9 cellular contexts compared by ENCODE assay signal in genomic region chr12:106840217-106840616, GRCh38.
A peak's percentile ranks its signal among the peaks of the same experiment; 100 is the strongest.
DNase-seq lines count a peak whose midpoint lies in the region; ATAC-seq, FAIRE-seq and TF ChIP-seq lines count a peak whose summit lies in the region.
"Had no signal": no experiment of that assay in that cellular context is flagged by ENCODE, and none has a peak within 500 bp of the region (broad histone marks: within the 10 kb centered on the region; RNA-seq: fewer than 3 reads in every experiment).

No MANE protein-coding gene starts in this region.

- TF ChIP-seq CTCF in PC-3 (conservative IDR thresholded peaks at IDR 0.05; ENCODE audit: low read depth, low read length) (no peak), foreskin fibroblast (IDR thresholded peaks at IDR 0.05; ENCODE audit: low read depth, low read length) (no peak), sigmoid colon (IDR thresholded peaks at IDR 0.05) (no peak)

- BruUV-seq in PC-3 (replicated peaks; lab: Mats Ljungman, UMichigan): no TSS peak

- no peak overlapping the region for H3K4me3 ChIP-seq in H7 (ENCODE audit: insufficient read depth, low read depth, low read length)
- no peak overlapping the region for H3K4me3 ChIP-seq in PC-3 (ENCODE audit: low read length)
- no peak overlapping the region for H3K4me3 ChIP-seq in foreskin fibroblast (ENCODE audit: low read depth in 1 of 2, low read length in 2 of 2)
- no peak overlapping the region for H3K4me3 ChIP-seq in sigmoid colon
- no peak overlapping the region for H3K4me3 ChIP-seq in small intestine (ENCODE audit: low read depth in 1 of 2, low read length in 2 of 2)

- H3K27me3 ChIP-seq in H7 (ENCODE audit: control insufficient read depth, insufficient read depth, low read length) (no peaks in the 10 kb centered on the region), PC-3 (ENCODE audit: low read length) (no peaks in the 10 kb centered on the region), sigmoid colon (no peaks in the 10 kb centered on the region), small intestine (ENCODE audit: control insufficient read depth in 2 of 2, insufficient read depth in 2 of 2, low read length in 2 of 2) (no peaks in the 10 kb centered on the region)

- no peak overlapping the region for H3K9ac ChIP-seq in PC-3 (ENCODE audit: low read length)

- no peak for TF ChIP-seq POLR2A in sigmoid colon (IDR thresholded peaks at IDR 0.05)

- DNase-seq in H7 (peak; percentile 37), PC-3 (peak; percentile 50), foreskin fibroblast (peak; percentile 31 to 37), sigmoid colon (no peak), small intestine (no peak), mesenteric fat pad (ENCODE audit: low spot score) (no peak)
- DNase-seq in stimulated activated CD4-positive, alpha-beta T cell treated with anti-CD3 and anti-CD28 coated beads, Interleukin-15, amount 100 ng/mL, for 24 hours: no peak
- DNase-seq: T-helper 1 cell had no signal

- H3K9me2 ChIP-seq in PC-3 (replicated peaks; ENCODE audit: low read length): no peaks in the 10 kb centered on the region

- no peak for FAIRE-seq in small intestine (lab: Jason Lieb, UNC)

- H3K36me3 ChIP-seq in H7 (replicated peaks; ENCODE audit: control insufficient read depth, insufficient read depth, low read length) (peaks cover 5% of the 10 kb centered on the region), PC-3 (ENCODE audit: low read depth, low read length) (peaks cover 11% of the 10 kb centered on the region; the same call in 1 of the 2 replicates), sigmoid colon (peaks cover 0 to 24% (median 0%) of the 10 kb centered on the region in 4 donors), small intestine (ENCODE audit: control insufficient read depth in 2 of 2, insufficient read depth in 2 of 2, low read length in 2 of 2) (peaks cover 0 to 3% of the 10 kb centered on the region in 2 donors)

- WGBS in sigmoid colon, 2 donors: 28 to 37% methylated on average over 2 of the region's 2 CpGs
- 31 to 78% (median 62%) methylated on average over 2 of the region's 2 CpGs for WGBS in small intestine, 3 donors

- H3K4me2 ChIP-seq in PC-3 (ENCODE audit: low read length): no peak overlapping the region; the same call in 1 of the 2 replicates

- CTCF ChIA-PET in PC-3 (lab: Charles Lee): interaction anchor here (0.7 kb wide), 1 partner anchor 25 kb away, joined by 3 read pairs; no protein-coding TSS in a partner anchor

- no peaks in the 10 kb centered on the region for H4K20me1 ChIP-seq in PC-3 (ENCODE audit: low read length)

- intact Hi-C loops in PC-3 (cut with micrococcal nuclease): loop anchor here (2.0 to 10.0 kb wide), 3 partner anchors 65 to 385 kb away; partner anchors contain the start of gene RIC8B
- intact Hi-C loops in sigmoid colon (cut with DNase I): loop anchor here (5.0 kb wide), 2 partner anchors 68 to 453 kb away; partner anchors contain the start of gene RIC8B

- H3K4me1 ChIP-seq in PC-3 (ENCODE audit: insufficient read depth, low read length) (peaks cover 16% of the 10 kb centered on the region; the same call in 1 of the 2 replicates), sigmoid colon (peaks cover 0 to 39% (median 36%) of the 10 kb centered on the region in 4 donors), small intestine (ENCODE audit: control insufficient read depth in 2 of 2, insufficient read depth in 1 of 2, low read depth in 1 of 2, low read length in 1 of 2) (no peaks in the 10 kb centered on the region)

- no peak overlapping the region for H2AFZ ChIP-seq in PC-3 (ENCODE audit: low read length)

- no peaks in the 10 kb centered on the region for H3K79me2 ChIP-seq in PC-3 (ENCODE audit: low read length)

- H3K27ac ChIP-seq in PC-3 (ENCODE audit: low read length) (no peak overlapping the region), sigmoid colon (peak overlapping the region in 3 of 4 donors; percentile 5 to 49 (median 45)), small intestine (ENCODE audit: low read depth in 1 of 2, low read length in 1 of 2) (no peak overlapping the region)

- TF ChIP-seq EP300 in sigmoid colon (IDR thresholded peaks at IDR 0.05): no peak

- no peaks in the 10 kb centered on the region for H3F3A ChIP-seq in PC-3 (ENCODE audit: low read length, unreplicated experiment)

- ATAC-seq in PC-3: peak; percentile 93
- ATAC-seq in GM18502 (IDR thresholded peaks at IDR 0.05; ENCODE audit: poor library complexity, unreplicated experiment): no peak

- POLR2A ChIA-PET in PC-3 (lab: Charles Lee; ENCODE audit: unreplicated experiment): interaction anchor here (0.6 kb wide), 1 partner anchor 22 kb away, joined by 3 read pairs; no protein-coding TSS in a partner anchor

- no peaks in the 10 kb centered on the region for H3K9me3 ChIP-seq in PC-3 (ENCODE audit: low read length)
- H3K9me3 ChIP-seq in sigmoid colon: no peaks in the 10 kb centered on the region
- H3K9me3 ChIP-seq in small intestine (ENCODE audit: control insufficient read depth, low read depth): no peaks in the 10 kb centered on the region

Comparison
In these comparisons a context has a peak if more than half of its experiments do, and no peak if none do; other contexts are left out.
1. DNase-seq: peak in H7 (single experiment), PC-3 (single experiment) and foreskin fibroblast (2 of 2); none in sigmoid colon (single experiment), small intestine (single experiment), mesenteric fat pad (single experiment) and stimulated activated CD4-positive, alpha-beta T cell treated with anti-CD3 and anti-CD28 coated beads, Interleukin-15, amount 100 ng/mL, for 24 hours (single experiment).
2. H3K27ac ChIP-seq: peak in sigmoid colon (3 of 4); none in PC-3 (single experiment) and small intestine (0 of 2).